In the genomic region with DNA sequence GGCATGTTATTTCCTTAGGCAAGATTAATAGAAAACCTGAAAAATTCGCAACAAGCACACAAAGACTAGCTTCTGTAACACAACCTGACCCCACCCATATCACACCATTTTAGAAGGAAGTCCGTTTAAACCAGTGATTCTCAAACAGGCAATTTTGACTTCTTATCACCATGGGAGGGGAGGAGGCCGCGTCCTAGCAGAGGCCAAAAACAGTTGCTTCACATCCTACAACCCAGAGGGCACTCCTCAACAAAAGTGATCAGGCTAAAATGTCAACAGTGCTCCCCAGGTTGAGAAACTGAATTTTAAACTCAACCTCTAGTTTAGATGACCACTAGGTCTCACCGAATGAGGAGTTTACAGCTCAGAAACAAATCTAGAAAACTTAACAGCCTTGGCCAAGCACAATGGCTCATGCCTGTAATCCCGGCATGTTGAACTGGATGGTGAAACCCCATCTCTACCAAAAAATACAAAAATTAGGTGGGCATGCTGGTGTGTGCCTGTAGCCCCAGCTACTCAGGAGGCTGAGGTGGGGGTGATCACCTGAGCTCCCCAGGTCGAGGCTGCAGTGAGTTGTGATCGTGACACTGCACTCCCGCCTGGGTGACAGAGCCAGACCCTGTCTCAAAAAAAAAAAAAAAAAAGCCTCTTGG, we compare ENCODE assay signal across 1 cellular context.
TF ChIP-seq lines count a peak whose summit lies in the region.

No MANE protein-coding gene starts in this region.

TF ChIP-seq in endothelial cell of umbilical vein, 7 proteins besides CTCF, POLR2A, EP300 and RAD21 (continued from another document):
- TF ChIP-seq, protein P1, sequence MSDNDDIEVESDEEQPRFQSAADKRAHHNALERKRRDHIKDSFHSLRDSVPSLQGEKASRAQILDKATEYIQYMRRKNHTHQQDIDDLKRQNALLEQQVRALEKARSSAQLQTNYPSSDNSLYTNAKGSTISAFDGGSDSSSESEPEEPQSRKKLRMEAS (IDR thresholded peaks at IDR 0.05; ENCODE audit: insufficient read depth, insufficient read length), result no peak
- TF ChIP-seq POLR2AphosphoS5 (IDR thresholded peaks at IDR 0.05; ENCODE audit: insufficient read depth, low read depth, low read length) (no peak), GATA2 (IDR thresholded peaks at IDR 0.05; ENCODE audit: insufficient read depth, insufficient read length, low read depth, low read length) (no peak), EZH2 (IDR thresholded peaks at IDR 0.05; ENCODE audit: borderline replicate concordance, low read depth, low read length, severe bottlenecking) (no peak), MYC (IDR thresholded peaks at IDR 0.05; ENCODE audit: low read depth, low read length) (no peak), JUN (IDR thresholded peaks at IDR 0.05; ENCODE audit: borderline replicate concordance, insufficient read depth, insufficient read length, low read depth) (no peak)
